In the genomic region with DNA sequence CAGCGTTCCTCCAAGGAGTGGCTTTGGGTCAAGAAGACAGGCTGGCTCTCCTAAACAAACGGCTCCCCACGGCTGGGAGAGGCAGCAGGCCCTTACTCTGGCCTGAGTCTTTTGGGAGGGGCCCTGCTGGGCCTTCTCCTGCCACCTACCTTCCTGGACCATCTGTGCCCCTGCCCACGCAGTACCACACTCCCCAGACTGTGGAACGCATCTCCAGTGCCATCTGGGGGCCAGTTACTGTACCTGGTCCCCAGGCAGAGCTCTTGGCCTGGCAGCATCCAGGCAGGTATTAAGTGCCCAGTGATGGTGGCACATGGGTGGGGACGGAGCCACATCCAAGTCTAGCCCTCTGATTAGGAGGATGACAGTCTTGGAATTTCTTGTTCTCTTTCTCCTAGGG, we compare ENCODE assay signal across 8 cellular contexts. TPM values are rescaled to one million over a fixed set of nuclear protein-coding genes. Genes with fewer than 3 reads are reported as not detected.
DNase-seq lines count a peak whose midpoint lies in the region; ATAC-seq and TF ChIP-seq lines count a peak whose summit lies in the region.

No MANE protein-coding gene starts in this region.

- H3K4me1 Mint-ChIP-seq in activated B cell treated with CpG ODN at 0.5 μM for 24 hours (peaks cover 29% of the 10 kb centered on the region), immature natural killer cell (peaks cover 0 to 4% of the 10 kb centered on the region in 2 donors)

- H3K36me3 Mint-ChIP-seq in activated B cell treated with CpG ODN at 0.5 μM for 24 hours (ENCODE audit: low read depth) (peaks cover 37% of the 10 kb centered on the region), immature natural killer cell (peaks cover 0 to 3% (median 0%) of the 10 kb centered on the region in 3 donors)

- no peaks in the 10 kb centered on the region for H3K79me2 ChIP-seq in HCT116 (ENCODE audit: insufficient read depth, low read length)

- DNase-seq in HCT116 (ENCODE audit: low read depth, low spot score) (no peak), activated B cell treated with CpG ODN at 0.5 μM for 24 hours (peak; percentile 46), immature natural killer cell (peak; percentile 33 to 42 (median 40)), HK-2 (ENCODE audit: unreplicated experiment) (no peak), esophagus muscularis mucosa (ENCODE audit: extremely low spot score) (no peak)

- intact Hi-C loops in HCT116 (cut with micrococcal nuclease): loop anchor here (1.0 to 5.0 kb wide), 3 partner anchors 38 to 173 kb away; no protein-coding TSS in a partner anchor
- intact Hi-C loops in activated B cell treated with CpG ODN at 0.5 μM for 24 hours (cut with micrococcal nuclease): loop anchor here (1.0 kb wide), 4 partner anchors 38 to 171 kb away; no protein-coding TSS in a partner anchor
- intact Hi-C loops in esophagus muscularis mucosa (cut with DNase I): no loop called here

- peak overlapping the region in 8 of 11 experiments; percentile 2 to 67 (median 44); a peak in 12 of 22 replicates for H3K4me2 ChIP-seq in BLaER1 treated with 17β-estradiol and CSF1 and Interleukin-3, amounts not matched to agents 10 nM and 100 nM
- H3K4me2 ChIP-seq in HCT116 (ENCODE audit: low read length): no peak overlapping the region

- H3K4me3 ChIP-seq in BLaER1 treated with 17β-estradiol and CSF1 and Interleukin-3, amounts not matched to agents 10 nM and 100 nM: no peak overlapping the region
- H3K4me3 ChIP-seq in HCT116 (replicated peaks in 1 of 2; ENCODE audit: low read depth in 1 of 2, low read length in 2 of 2) (no peak overlapping the region), esophagus muscularis mucosa (no peak overlapping the region)

- H3K27me3 Mint-ChIP-seq in activated B cell treated with CpG ODN at 0.5 μM for 24 hours (no peaks in the 10 kb centered on the region), immature natural killer cell (ENCODE audit: low read depth in 3 of 3) (peaks cover 0 to 1% (median 0%) of the 10 kb centered on the region in 3 donors)

- peak overlapping the region in 3 of 11 experiments; percentile 20 to 50 (median 30); a peak in 4 of 22 replicates for H3K27ac ChIP-seq in BLaER1 treated with 17β-estradiol and CSF1 and Interleukin-3, amounts not matched to agents 10 nM and 100 nM
- no peak overlapping the region for H3K27ac ChIP-seq in HCT116 (ENCODE audit: low read depth, low read length)
- no peak overlapping the region for H3K27ac ChIP-seq in esophagus muscularis mucosa (replicated peaks in 1 of 4)

- no peaks in the 10 kb centered on the region for H3K9me2 ChIP-seq in HCT116 (ENCODE audit: insufficient read depth)

- WGBS in esophagus muscularis mucosa: 77% methylated on average over 6 of the region's 6 CpGs

- H3K9ac ChIP-seq in BLaER1 treated with 17β-estradiol and CSF1 and Interleukin-3, amounts not matched to agents 10 nM and 100 nM: peak overlapping the region in 3 of 11 experiments; percentile 16 to 54 (median 31); a peak in 5 of 22 replicates
- no peak overlapping the region for H3K9ac ChIP-seq in HCT116 (ENCODE audit: low read length)

- ATAC-seq in HCT116 (peak; percentile 79), activated B cell treated with CpG ODN at 0.5 μM for 24 hours (ENCODE audit: low read depth) (peak; percentile 88), HG03342 (IDR thresholded peaks at IDR 0.05; ENCODE audit: unreplicated experiment) (no peak), HG03039 (IDR thresholded peaks at IDR 0.05; ENCODE audit: unreplicated experiment) (no peak)

- RAD21 ChIA-PET in HCT116 (lab: Charles Lee; ENCODE audit: low non-redundant PET in 1 of 2, low total read pairs in 2 of 2, uncharacterized antibody in 2 of 2, unreplicated experiment in 2 of 2): interaction anchor here in 1 of 2 experiments (1.7 kb wide), 1 partner anchor 46 kb away, joined by 5 read pairs; no protein-coding TSS in a partner anchor

- H3K4me3 Mint-ChIP-seq in activated B cell treated with CpG ODN at 0.5 μM for 24 hours: no peak overlapping the region
- no peak overlapping the region for H3K4me3 Mint-ChIP-seq in immature natural killer cell

- H3K9me3 Mint-ChIP-seq in activated B cell treated with CpG ODN at 0.5 μM for 24 hours (no peaks in the 10 kb centered on the region), immature natural killer cell (no peaks in the 10 kb centered on the region)

- H3K9me3 ChIP-seq in BLaER1 treated with 17β-estradiol and CSF1 and Interleukin-3, amounts not matched to agents 10 nM and 100 nM (replicated peaks in 1 of 11): no peaks in the 10 kb centered on the region
- H3K9me3 ChIP-seq in HCT116 (ENCODE audit: control insufficient read depth in 1 of 2, insufficient read depth in 1 of 2, low read depth in 1 of 2, low read length in 2 of 2) (no peaks in the 10 kb centered on the region), esophagus muscularis mucosa (no peaks in the 10 kb centered on the region)

- H4K20me1 ChIP-seq in BLaER1 treated with 17β-estradiol and CSF1 and Interleukin-3, amounts not matched to agents 10 nM and 100 nM: peaks cover 0 to 99% (median 59%) of the 10 kb centered on the region in 11 experiments; a peak in 16 of 22 replicates
- H4K20me1 ChIP-seq in HCT116 (ENCODE audit: insufficient read depth): no peaks in the 10 kb centered on the region

- peak overlapping the region; percentile 63 for H3K27ac Mint-ChIP-seq in activated B cell treated with CpG ODN at 0.5 μM for 24 hours
- H3K27ac Mint-ChIP-seq in immature natural killer cell: peak overlapping the region in 3 of 6 donors; percentile 24 to 82 (median 48)

- no peak for TF ChIP-seq POLR2A in HCT116 (IDR thresholded peaks at IDR 0.05; ENCODE audit: borderline replicate concordance, extremely low read depth, insufficient read depth, insufficient read length)
- no peak for TF ChIP-seq POLR2A in esophagus muscularis mucosa (IDR thresholded peaks at IDR 0.05; ENCODE audit: low read depth)

- H3K4me1 ChIP-seq in BLaER1 treated with 17β-estradiol and CSF1 and Interleukin-3, amounts not matched to agents 10 nM and 100 nM: peaks cover 17 to 73% (median 54%) of the 10 kb centered on the region in 10 experiments
- H3K4me1 ChIP-seq in HCT116 (ENCODE audit: control insufficient read depth in 1 of 2, insufficient read depth in 2 of 2, low read length in 2 of 2): peaks cover 6 to 19% of the 10 kb centered on the region in 2 experiments
- H3K4me1 ChIP-seq in esophagus muscularis mucosa: no peaks in the 10 kb centered on the region

- no peak overlapping the region for H2AFZ ChIP-seq in HCT116 (ENCODE audit: low read depth, low read length, poor library complexity, severe bottlenecking)

- CTCF ChIA-PET in HCT116 (lab: Charles Lee): interaction anchor here (0.6 to 2.2 kb wide), 4 partner anchors 10 to 171 kb away, joined by 3 to 14 read pairs (median 4); no protein-coding TSS in a partner anchor
- CTCF ChIA-PET in activated B cell treated with CpG ODN at 0.5 μM for 24 hours (lab: Charles Lee): interaction anchor here (0.7 to 9.9 kb wide), 9 partner anchors 15 to 171 kb away, joined by 4 to 219 read pairs (median 10); partner anchors contain the start of genes ORAI2 and PRKRIP1

- TF ChIP-seq CTCF in HCT116 (IDR thresholded peaks at IDR 0.05 in 2 of 3, conservative IDR thresholded peaks at IDR 0.05 in 1 of 3; ENCODE audit: borderline replicate concordance in 1 of 3, insufficient read depth in 1 of 3, low read depth in 2 of 3, low read length in 2 of 3): peak; percentile 46 to 67 (median 50); a peak in 5 of 6 replicates
- TF ChIP-seq CTCF in activated B cell treated with CpG ODN at 0.5 μM for 24 hours (IDR thresholded peaks at IDR 0.05): no peak
- TF ChIP-seq CTCF in esophagus muscularis mucosa (IDR thresholded peaks at IDR 0.05): no peak

- TF ChIP-seq EP300 in esophagus muscularis mucosa (IDR thresholded peaks at IDR 0.05): no peak

- no TSS peak for BruUV-seq in HCT116 (replicated peaks; lab: Mats Ljungman, UMichigan)

- peaks cover 24 to 52% (median 40%) of the 10 kb centered on the region in 11 experiments for H3K36me3 ChIP-seq in BLaER1 treated with 17β-estradiol and CSF1 and Interleukin-3, amounts not matched to agents 10 nM and 100 nM
- no peaks in the 10 kb centered on the region; a peak in 1 of 4 replicates for H3K36me3 ChIP-seq in HCT116 (ENCODE audit: control insufficient read depth in 1 of 2, insufficient read depth in 2 of 2, low read length in 2 of 2)
- peaks cover 2 to 31% (median 26%) of the 10 kb centered on the region in 4 donors for H3K36me3 ChIP-seq in esophagus muscularis mucosa

- peak; percentile 81 for TF ChIP-seq RAD21 in HCT116 (IDR thresholded peaks at IDR 0.05; ENCODE audit: low read depth)

- no peaks in the 10 kb centered on the region for H3K27me3 ChIP-seq in BLaER1 treated with 17β-estradiol and CSF1 and Interleukin-3, amounts not matched to agents 10 nM and 100 nM
- H3K27me3 ChIP-seq in HCT116 (ENCODE audit: insufficient read depth, low read length) (no peaks in the 10 kb centered on the region), esophagus muscularis mucosa (no peaks in the 10 kb centered on the region)

- POLR2A ChIA-PET in HCT116 (lab: Charles Lee): no interaction called here
- POLR2A ChIA-PET in activated B cell treated with CpG ODN at 0.5 μM for 24 hours (lab: Charles Lee): interaction anchor here (0.6 to 16.7 kb wide), 5 partner anchors 9 to 54 kb away, joined by 3 to 886 read pairs (median 5); partner anchors contain the start of genes ORAI2 and PRKRIP1

RNA-seq across cellular contexts. Expression of gene ALKBH4, which starts 14.4 kb away (rescaled TPM):
- total RNA-seq in HCT116 (2021; ENCODE audit: unreplicated experiment) (14.9 TPM), activated B cell treated with CpG ODN at 0.5 μM for 24 hours (7.8 and 8.1 TPM in 2 replicates), esophagus muscularis mucosa (10 to 100 TPM in 3 of 4 donors, 1 to 10 TPM in 1; 8.3 to 19.4 (median 16.0) TPM)
- 8.1 and 10.8 TPM in 2 replicates for polyA plus RNA-seq in HCT116 (2012)
- 10 to 100 TPM; 16.2 to 25.8 (median 18.5) TPM for polyA plus RNA-seq in immature natural killer cell

RNA-seq across cellular contexts. Expression of gene LRWD1, which starts 14.5 kb away (rescaled TPM):
- 39.5 TPM for total RNA-seq in HCT116 (2021; ENCODE audit: unreplicated experiment)
- polyA plus RNA-seq in HCT116 (2012): 27.4 and 29.2 TPM in 2 replicates
- 20.6 and 28.8 TPM in 2 replicates for total RNA-seq in activated B cell treated with CpG ODN at 0.5 μM for 24 hours
- polyA plus RNA-seq in immature natural killer cell: 10 to 100 TPM; 13.5 to 22.8 (median 21.5) TPM
- 10 to 100 TPM in 3 of 4 donors, 1 to 10 TPM in 1; 10.0 to 32.7 (median 17.0) TPM for total RNA-seq in esophagus muscularis mucosa

RNA-seq across cellular contexts. Expression of gene ORAI2, which starts 16.9 kb away (rescaled TPM):
- total RNA-seq in HCT116 (2021; ENCODE audit: unreplicated experiment) (13.2 TPM), activated B cell treated with CpG ODN at 0.5 μM for 24 hours (167 and 184 TPM in 2 replicates), esophagus muscularis mucosa (10 to 100 TPM in 3 of 4 donors, 1 to 10 TPM in 1; 6.2 to 16.0 (median 12.3) TPM)
- 10.3 and 14.2 TPM in 2 replicates for polyA plus RNA-seq in HCT116 (2012)
- 100 to 1,000 TPM in 1 of 3 donors, 10 to 100 TPM in 2; 73.5 to 125 (median 80.6) TPM for polyA plus RNA-seq in immature natural killer cell

RNA-seq across cellular contexts. Expression of gene POLR2J, which starts 28.5 kb away (rescaled TPM):
- total RNA-seq in HCT116 (2021; ENCODE audit: unreplicated experiment) (54.9 TPM), activated B cell treated with CpG ODN at 0.5 μM for 24 hours (45.2 and 49.5 TPM in 2 replicates), esophagus muscularis mucosa (10 to 100 TPM; 20.7 to 31.1 (median 25.8) TPM)
- 89.9 and 111 TPM in 2 replicates for polyA plus RNA-seq in HCT116 (2012)
- polyA plus RNA-seq in immature natural killer cell: 100 to 1,000 TPM; 103 to 115 (median 115) TPM

RNA-seq across cellular contexts. Expression of gene PRKRIP1, which starts 54.1 kb away (rescaled TPM):
- total RNA-seq in HCT116 (2021; ENCODE audit: unreplicated experiment) (23.0 TPM), activated B cell treated with CpG ODN at 0.5 μM for 24 hours (38.8 and 39.7 TPM in 2 replicates), esophagus muscularis mucosa (10 to 100 TPM; 14.7 to 21.6 (median 19.2) TPM)
- polyA plus RNA-seq in HCT116 (2012): 17.6 and 18.4 TPM in 2 replicates
- polyA plus RNA-seq in immature natural killer cell: 10 to 100 TPM; 13.2 to 20.2 (median 17.2) TPM

Comparison
In these comparisons a context has a peak if more than half of its experiments do, and no peak if none do; other contexts are left out.
1. ATAC-seq: peak in HCT116 (single experiment) and activated B cell treated with CpG ODN at 0.5 μM for 24 hours (single experiment); none in HG03342 (single experiment) and HG03039 (single experiment).
2. DNase-seq: peak in activated B cell treated with CpG ODN at 0.5 μM for 24 hours (single experiment) and immature natural killer cell (3 of 3); none in HCT116 (single experiment), HK-2 (single experiment) and esophagus muscularis mucosa (single experiment).
3. CTCF ChIP-seq: peak in HCT116 (3 of 3); none in activated B cell treated with CpG ODN at 0.5 μM for 24 hours (single experiment) and esophagus muscularis mucosa (0 of 3).